ENCODE assay signal across 12 cellular contexts in the genomic region with DNA sequence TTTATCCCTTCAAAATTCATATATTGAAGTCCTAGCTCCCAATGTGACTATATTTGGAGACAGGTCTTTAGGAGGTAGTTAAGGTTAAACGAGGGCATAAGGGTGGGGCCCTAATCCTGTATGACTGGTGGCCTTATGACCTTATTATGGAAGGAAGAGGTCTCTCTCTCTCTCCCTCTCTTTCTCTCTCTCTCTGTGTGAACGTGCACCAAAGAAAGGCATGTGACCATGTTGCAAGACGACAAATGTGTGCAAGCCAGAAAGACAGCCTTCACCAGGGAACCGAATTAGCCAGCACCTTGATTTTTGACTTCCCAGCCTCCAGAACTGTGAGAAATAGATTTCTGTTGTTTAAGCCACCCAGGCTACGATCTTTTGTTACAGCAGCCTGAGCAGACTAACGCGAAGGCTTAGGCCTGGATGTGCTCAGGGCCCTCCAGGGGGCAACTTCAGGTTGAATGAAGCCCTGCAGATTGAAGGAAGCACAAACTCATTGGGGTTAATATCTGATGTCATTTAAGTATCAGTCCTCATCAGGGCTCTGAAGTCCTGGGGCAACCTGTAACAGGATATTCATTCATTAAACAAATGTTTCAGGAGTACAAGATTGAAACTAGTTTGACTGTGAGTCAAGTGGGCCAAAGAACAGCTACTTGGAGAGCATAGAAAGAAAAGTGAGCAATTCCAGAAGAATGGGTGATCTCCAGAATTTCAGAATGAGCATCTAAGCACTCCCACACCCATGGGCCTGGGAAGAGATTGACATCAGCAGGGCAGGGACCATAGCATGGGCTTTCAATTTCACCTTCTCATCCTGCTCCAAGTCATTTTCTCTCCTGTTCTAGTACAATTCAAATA.
DNase-seq lines count a peak whose midpoint lies in the region; ATAC-seq and TF ChIP-seq lines count a peak whose summit lies in the region.
"Had no signal": no experiment of that assay in that cellular context is flagged by ENCODE, and none has a peak within 500 bp of the region (broad histone marks: within the 10 kb centered on the region; RNA-seq: fewer than 3 reads in every experiment).

No MANE protein-coding gene starts in this region.

- CTCF ChIA-PET in OCI-LY7 (lab: Charles Lee; ENCODE audit: unreplicated experiment) = interaction anchor here (1.1 to 1.4 kb wide), 2 partner anchors 158 to 234 kb away, joined by 3 to 4 read pairs; partner anchors contain the start of gene TNFAIP3

- H3K27ac ChIP-seq in OCI-LY7 (ENCODE audit: low read depth, low read length, poor library complexity, severe bottlenecking) = no peak overlapping the region
- H3K27ac ChIP-seq: cardiac muscle cell had no signal

- ATAC-seq in natural killer cell (no peak), HG03521 (IDR thresholded peaks at IDR 0.05; ENCODE audit: unreplicated experiment) (no peak), GM21619 (IDR thresholded peaks at IDR 0.05; ENCODE audit: unreplicated experiment) (no peak)
- ATAC-seq: Right ventricle myocardium inferior had no signal

- intact Hi-C loops in OCI-LY7 (cut with micrococcal nuclease; ENCODE audit: unreplicated experiment) = loop anchor here (5.0 kb wide), 1 partner anchor 58 kb away; no protein-coding TSS in a partner anchor
- intact Hi-C loops in natural killer cell (cut with micrococcal nuclease) = loop anchor here (2.0 to 10.0 kb wide), 4 partner anchors 13 to 1425 kb away; partner anchors contain the start of genes BCLAF1 and IFNGR1

- peaks cover 2 to 7% of the 10 kb centered on the region in 2 donors for H3K9me3 Mint-ChIP-seq in natural killer cell

- no peak overlapping the region for H3K4me3 Mint-ChIP-seq in natural killer cell

- H3K36me3 ChIP-seq in OCI-LY7 (ENCODE audit: insufficient read depth, low read length) = no peaks in the 10 kb centered on the region
- H3K36me3 ChIP-seq: cardiac muscle cell had no signal

- H2AFZ ChIP-seq in OCI-LY7 (ENCODE audit: low read length) = no peak overlapping the region

- H3K4me1 Mint-ChIP-seq in natural killer cell = peaks cover 74 to 76% of the 10 kb centered on the region in 2 donors

- peak overlapping the region; percentile 91 to 96 for H3K27ac Mint-ChIP-seq in natural killer cell

- no peaks in the 10 kb centered on the region for H3K36me3 Mint-ChIP-seq in natural killer cell

- H3K4me3 ChIP-seq in OCI-LY7 (ENCODE audit: low read depth, low read length, poor library complexity, severe bottlenecking) = no peak overlapping the region
- H3K4me3 ChIP-seq in astrocyte of the spinal cord (ENCODE audit: low read depth, low read length) = no peak overlapping the region
- H3K4me3 ChIP-seq: cardiac muscle cell had no signal

- peaks cover 35% of the 10 kb centered on the region for H3K4me1 ChIP-seq in OCI-LY7 (ENCODE audit: insufficient read depth, low read length, poor library complexity, severe bottlenecking)

- H3K79me2 ChIP-seq in OCI-LY7 (ENCODE audit: insufficient read depth, low read depth, low read length) = no peaks in the 10 kb centered on the region

- H3K27me3 Mint-ChIP-seq in natural killer cell (ENCODE audit: low read depth in 2 of 2) = peaks cover 0 to 4% of the 10 kb centered on the region in 2 donors

- no peak for DNase-seq in OCI-LY7 (ENCODE audit: low spot score)
- DNase-seq in astrocyte of the spinal cord (ENCODE audit: low read depth, low spot score) = peak; percentile 36
- DNase-seq in natural killer cell = no peak
- no peak for DNase-seq in effector CD4-positive, alpha-beta T cell
- no peak for DNase-seq in H4 (ENCODE audit: low spot score)
- DNase-seq: activated CD4-positive, CD25-positive, alpha-beta regulatory T cell; GDM1 had no signal

- POLR2A ChIA-PET in OCI-LY7 (lab: Charles Lee) = interaction anchor here (0.6 to 1.9 kb wide), 5 partner anchors 12 to 266 kb away, joined by 3 to 6 read pairs (median 3); no protein-coding TSS in a partner anchor

- in situ Hi-C loops in astrocyte of the spinal cord (cut with HindIII; ENCODE audit: low sequenced_read_pairs) = no loop called here

- no peaks in the 10 kb centered on the region for H4K20me1 ChIP-seq in OCI-LY7 (ENCODE audit: insufficient read depth, low read length)

- BruUV-seq in OCI-LY7 (replicated peaks; lab: Mats Ljungman, UMichigan) = no TSS peak

- no peak overlapping the region for H3K4me2 ChIP-seq in OCI-LY7 (ENCODE audit: low read length)

- TF ChIP-seq CTCF in GM12874 (IDR thresholded peaks at IDR 0.05; ENCODE audit: insufficient read depth, low read depth, low read length) = 0 out of 2 replicates have a peak, but pooled peaks have one; percentile 8
- TF ChIP-seq CTCF in OCI-LY7 (conservative IDR thresholded peaks at IDR 0.05; ENCODE audit: low read length) = peak; percentile 2; the same call in 1 of the 2 replicates
- no peak for TF ChIP-seq CTCF in astrocyte of the spinal cord (IDR thresholded peaks at IDR 0.05; ENCODE audit: low read depth, low read length)
- TF ChIP-seq CTCF in natural killer cell (IDR thresholded peaks at IDR 0.05) = no peak

- H3K9me3 ChIP-seq in OCI-LY7 (ENCODE audit: low read length) = no peaks in the 10 kb centered on the region

- no peaks in the 10 kb centered on the region for H3K9me2 ChIP-seq in OCI-LY7 (ENCODE audit: insufficient read depth, low read length)

Comparison
In these comparisons a context has a peak if more than half of its experiments do, and no peak if none do; other contexts are left out.
1. CTCF ChIP-seq: peak in GM12874 (single experiment) and OCI-LY7 (single experiment); none in astrocyte of the spinal cord (single experiment) and natural killer cell (single experiment).